Comparison of ENCODE assay signal across 30 cellular contexts in genomic region chr12:18828483-18828882, GRCh38.
"Had no signal": no experiment of that assay in that cellular context is flagged by ENCODE, and none has a peak within 500 bp of the region (broad histone marks: within the 10 kb centered on the region; RNA-seq: fewer than 3 reads in every experiment).

No MANE protein-coding gene starts in this region.

- H3K36me3 Mint-ChIP-seq: natural killer cell treated with Interleukin-12 subunit alpha and Interleukin-12 subunit beta and Interleukin-15 and Interleukin-18, amount 100 ng/mL, for 72 hours; stimulated activated memory B cell treated with anti-CD40 and anti-IgM and Interleukin-4, amounts not matched to agents 10 μg/mL and 1 μg/mL and 100 μg/mL, for 72 hours had no signal

- ATAC-seq: naive thymus-derived CD8-positive, alpha-beta T cell; natural killer cell treated with Interleukin-12 subunit alpha and Interleukin-12 subunit beta and Interleukin-15 and Interleukin-18, amount 100 ng/mL, for 72 hours; pancreas; right cardiac atrium; right lobe of liver; stimulated activated memory B cell treated with anti-CD40 and anti-IgM and Interleukin-4, amounts not matched to agents 10 μg/mL and 1 μg/mL and 100 μg/mL, for 72 hours; stimulated activated naive CD8-positive, alpha-beta T cell treated with anti-CD3 and anti-CD28 coated beads, Interleukin-15, amount 100 ng/mL, for 72 hours; stimulated activated naive CD8-positive, alpha-beta T cell treated with anti-CD3 and anti-CD28 coated beads, Interleukin-15, Interleukin-2, amounts not matched to agents 100 U/mL and 50 U/mL, for 24 hours; upper lobe of right lung had no signal

- H3K36me3 ChIP-seq: neutrophil, pancreas, prostate gland, right lobe of liver, sigmoid colon, spleen, suprapubic skin, tibial artery, transverse colon, upper lobe of right lung, uterus had no signal

- H3K4me1 Mint-ChIP-seq: neural crest cell; stimulated activated memory B cell treated with anti-CD40 and anti-IgM and Interleukin-4, amounts not matched to agents 10 μg/mL and 1 μg/mL and 100 μg/mL, for 72 hours; stimulated activated naive CD8-positive, alpha-beta T cell treated with anti-CD3 and anti-CD28 coated beads, Interleukin-15, amount 100 ng/mL, for 72 hours had no signal

- H3K27me3 Mint-ChIP-seq: natural killer cell treated with Interleukin-12 subunit alpha and Interleukin-12 subunit beta and Interleukin-15 and Interleukin-18, amount 100 ng/mL, for 72 hours; stimulated activated memory B cell treated with anti-CD40 and anti-IgM and Interleukin-4, amounts not matched to agents 10 μg/mL and 1 μg/mL and 100 μg/mL, for 72 hours; stimulated activated naive CD8-positive, alpha-beta T cell treated with anti-CD3 and anti-CD28 coated beads, Interleukin-15, amount 100 ng/mL, for 72 hours had no signal

- H3K27ac ChIP-seq: neutrophil, pancreas, prostate gland, right lobe of liver, sigmoid colon, spleen, suprapubic skin, testis, tibial artery, transverse colon, upper lobe of right lung, uterus had no signal

- H3K4me1 ChIP-seq: pancreas, prostate gland, right lobe of liver, sigmoid colon, spleen, suprapubic skin, testis, tibial artery, transverse colon, upper lobe of right lung, uterus had no signal

- H3K9me3 ChIP-seq: neutrophil, pancreas, prostate gland, right lobe of liver, testis, upper lobe of right lung, uterus had no signal

- H3K4me3 ChIP-seq: pancreas, prostate gland, right lobe of liver, sigmoid colon, smooth muscle cell, spleen, suprapubic skin, testis, tibial artery, transverse colon, upper lobe of right lung, uterus had no signal

- H3K27me3 ChIP-seq: neutrophil, pancreas, right lobe of liver, sigmoid colon, spleen, suprapubic skin, testis, tibial artery, transverse colon, upper lobe of right lung, uterus had no signal

- DNase-seq: naive thymus-derived CD8-positive, alpha-beta T cell; nephron progenitor cell; nucleus accumbens; pancreas; right cardiac atrium; right lobe of liver; sigmoid colon; spleen; stimulated activated CD4-positive, alpha-beta T cell treated with anti-CD3 and anti-CD28 coated beads, Interleukin-12 subunit alpha, Interleukin-12 subunit beta, amount 100 ng/mL, for 4 hours; stimulated activated CD4-positive, alpha-beta T cell treated with anti-CD3 and anti-CD28 coated beads, Interleukin-1b, Interleukin-23, amount 100 ng/mL, for 48 hours; stimulated activated CD4-positive, alpha-beta T cell treated with anti-CD3 and anti-CD28 coated beads, Interleukin-4, amount 100 ng/mL, for 1 hour; stimulated activated CD4-positive, alpha-beta T cell treated with anti-CD3 and anti-CD28 coated beads, Interleukin-4, amount 100 ng/mL, for 4 hours; stimulated activated CD8-positive, alpha-beta memory T cell treated with anti-CD3 and anti-CD28 coated beads, Interleukin-4, amount 100 ng/mL, for 48 hours; stimulated activated naive CD4-positive, alpha-beta T cell; stimulated activated naive CD8-positive, alpha-beta T cell treated with anti-CD3 and anti-CD28 coated beads, Interleukin-15, amount 100 ng/mL, for 72 hours; stimulated activated naive CD8-positive, alpha-beta T cell treated with anti-CD3 and anti-CD28 coated beads, Interleukin-15, Interleukin-2, amounts not matched to agents 100 U/mL and 50 U/mL, for 24 hours; substantia nigra; testis; tibial artery; transverse colon; upper lobe of right lung; uterus had no signal

- H3K4me3 Mint-ChIP-seq: naive thymus-derived CD8-positive, alpha-beta T cell; natural killer cell treated with Interleukin-12 subunit alpha and Interleukin-12 subunit beta and Interleukin-15 and Interleukin-18, amount 100 ng/mL, for 72 hours; nephron progenitor cell; neural crest cell; stimulated activated memory B cell treated with anti-CD40 and anti-IgM and Interleukin-4, amounts not matched to agents 10 μg/mL and 1 μg/mL and 100 μg/mL, for 72 hours; stimulated activated naive CD8-positive, alpha-beta T cell treated with anti-CD3 and anti-CD28 coated beads, Interleukin-15, amount 100 ng/mL, for 72 hours; type B pancreatic cell had no signal

- H3K27ac Mint-ChIP-seq: naive thymus-derived CD8-positive, alpha-beta T cell; natural killer cell treated with Interleukin-12 subunit alpha and Interleukin-12 subunit beta and Interleukin-15 and Interleukin-18, amount 100 ng/mL, for 72 hours; nephron progenitor cell; stimulated activated memory B cell treated with anti-CD40 and anti-IgM and Interleukin-4, amounts not matched to agents 10 μg/mL and 1 μg/mL and 100 μg/mL, for 72 hours; stimulated activated naive CD8-positive, alpha-beta T cell treated with anti-CD3 and anti-CD28 coated beads, Interleukin-15, amount 100 ng/mL, for 72 hours; type B pancreatic cell had no signal
